ENCODE assay signal across 22 cellular contexts in genomic region chr5:41617843-41618515, GRCh38.
"Had no signal": no experiment of that assay in that cellular context is flagged by ENCODE, and none has a peak within 500 bp of the region (broad histone marks: within the 10 kb centered on the region; RNA-seq: fewer than 3 reads in every experiment).

No MANE protein-coding gene starts in this region.

- H3K4me3 Mint-ChIP-seq: immature natural killer cell, memory B cell had no signal

- H3K4me3 ChIP-seq: coronary artery, dorsolateral prefrontal cortex, esophagus muscularis mucosa, gastroesophageal sphincter, heart left ventricle, hepatocyte, left lung, lung had no signal

- H3K27me3 ChIP-seq: esophagus muscularis mucosa, foreskin keratinocyte, gastroesophageal sphincter, heart left ventricle, hepatocyte, left lung had no signal

- H3K9me3 Mint-ChIP-seq: memory B cell had no signal

- H3K27ac ChIP-seq: coronary artery, dorsolateral prefrontal cortex, esophagus muscularis mucosa, foreskin keratinocyte, gastroesophageal sphincter, heart left ventricle, hepatocyte, left lung had no signal

- DNase-seq: dermis blood vessel endothelial cell; dorsolateral prefrontal cortex; effector CD4-positive, alpha-beta T cell; effector memory CD4-positive, alpha-beta T cell; foreskin keratinocyte; heart left ventricle; hypothalamus; immature natural killer cell; islet precursor cell; kidney; kidney glomerular epithelial cell; left colon; left lung; mammary epithelial cell; mesendoderm; midbrain had no signal

- H3K4me1 ChIP-seq: esophagus muscularis mucosa, foreskin keratinocyte, gastroesophageal sphincter, left lung had no signal

- H2AFZ ChIP-seq: hepatocyte had no signal

- H3K79me2 ChIP-seq: hepatocyte had no signal

- H3K36me3 ChIP-seq: esophagus muscularis mucosa, gastroesophageal sphincter, heart left ventricle, left lung had no signal

- H3K4me1 Mint-ChIP-seq: immature natural killer cell, memory B cell had no signal

- H3K4me2 ChIP-seq: hepatocyte had no signal

- H3K9me3 ChIP-seq: esophagus muscularis mucosa, gastroesophageal sphincter, heart left ventricle, left lung had no signal

- H3K36me3 Mint-ChIP-seq: immature natural killer cell, memory B cell had no signal

- H3K27ac Mint-ChIP-seq: immature natural killer cell, memory B cell had no signal

- H3K27me3 Mint-ChIP-seq: memory B cell had no signal

- ATAC-seq: foreskin keratinocyte, gastroesophageal sphincter, heart left ventricle, left colon, left lung had no signal
